10 cellular contexts compared by ENCODE assay signal in the genomic region with DNA sequence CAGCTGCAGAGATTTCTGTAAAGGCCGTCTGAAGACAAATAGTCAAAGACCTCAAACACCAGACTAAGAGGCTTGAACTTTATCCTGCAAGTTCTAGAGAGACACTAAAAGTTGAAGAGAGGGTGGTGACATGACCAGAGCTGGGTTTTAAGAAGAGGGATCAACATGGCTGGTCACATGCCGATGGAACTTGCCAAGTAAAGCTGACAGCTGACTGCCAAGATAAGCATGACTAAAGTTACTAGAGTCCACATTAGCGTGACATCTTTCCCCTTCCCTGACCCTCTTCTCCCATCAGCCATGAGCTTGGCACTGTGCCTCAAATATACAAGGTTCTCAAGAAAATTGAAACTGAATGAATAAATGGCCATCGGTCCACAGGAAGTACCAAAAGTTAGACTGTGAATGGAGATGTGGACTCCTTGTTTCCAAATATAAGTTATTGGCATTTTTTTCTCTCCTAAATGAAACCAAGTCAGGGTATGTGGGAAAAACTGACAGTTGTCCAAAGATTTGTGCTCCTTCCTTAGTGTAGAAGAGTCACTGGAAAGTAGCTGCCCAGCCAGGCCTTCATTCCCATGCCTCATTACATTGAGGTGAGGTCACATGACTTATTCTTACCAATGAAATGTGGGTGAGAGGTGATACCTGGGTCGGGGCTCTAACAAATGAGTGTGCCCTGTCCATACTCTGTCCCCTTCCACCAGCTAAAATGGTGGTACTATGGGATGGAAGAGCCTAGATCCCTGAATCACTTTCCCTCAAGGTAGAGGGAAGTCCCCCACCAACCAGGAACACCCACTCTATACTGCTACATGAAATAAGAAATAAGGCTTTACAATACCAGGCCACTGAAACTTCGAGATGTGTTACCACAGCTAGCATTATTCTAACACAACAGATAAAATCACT. TPM values are rescaled to one million over a fixed set of nuclear protein-coding genes. Genes with fewer than 3 reads are reported as not detected.
DNase-seq lines count a peak whose midpoint lies in the region; ATAC-seq and TF ChIP-seq lines count a peak whose summit lies in the region.
"Had no signal": no experiment of that assay in that cellular context is flagged by ENCODE, and none has a peak within 500 bp of the region (broad histone marks: within the 10 kb centered on the region; RNA-seq: fewer than 3 reads in every experiment).

No MANE protein-coding gene starts in this region.

- H3K4me3 ChIP-seq in dorsolateral prefrontal cortex (no peak overlapping the region), lung (no peak overlapping the region), tibial nerve (no peak overlapping the region)

- H3K27ac ChIP-seq in dorsolateral prefrontal cortex: peak overlapping the region in 41 of 59 donors; percentile 1 to 72 (median 48)
- peak overlapping the region; percentile 65 to 76 for H3K27ac ChIP-seq in lung (ENCODE audit: low read depth in 1 of 2, low read length in 1 of 2)
- H3K27ac ChIP-seq in tibial nerve: peak overlapping the region; percentile 48 to 89 (median 71)

- H3K4me1 ChIP-seq in lung (ENCODE audit: control insufficient read depth in 2 of 2, insufficient read depth in 2 of 2, low read length in 2 of 2) (peaks cover 23 to 49% of the 10 kb centered on the region in 2 donors), tibial nerve (peaks cover 0 to 82% (median 48%) of the 10 kb centered on the region in 4 donors)

- peaks cover 0 to 2% of the 10 kb centered on the region in 2 donors for H3K36me3 ChIP-seq in lung (ENCODE audit: control insufficient read depth in 2 of 2, insufficient read depth in 2 of 2, low read length in 2 of 2)
- no peaks in the 10 kb centered on the region for H3K36me3 ChIP-seq in tibial nerve

- no peak for TF ChIP-seq POLR2A in tibial nerve (IDR thresholded peaks at IDR 0.05)

- H3K9me3 ChIP-seq in lung (ENCODE audit: control insufficient read depth in 2 of 2, insufficient read depth in 1 of 2, low read length in 1 of 2): no peaks in the 10 kb centered on the region
- H3K9me3 ChIP-seq in tibial nerve: no peaks in the 10 kb centered on the region

- peaks cover 59% of the 10 kb centered on the region for H3K36me3 Mint-ChIP-seq in activated CD8-positive, alpha-beta T cell treated with anti-CD3 and anti-CD28 coated beads for 36 hours (ENCODE audit: low read depth)
- H3K36me3 Mint-ChIP-seq in activated CD8-positive, alpha-beta T cell treated with anti-CD3 and anti-CD28 coated beads, Interleukin-2, amount 10 ng/mL, durations not matched to agents 7 days and 5 days (ENCODE audit: low read depth): peaks cover 64% of the 10 kb centered on the region

- 63 to 86% methylated on average over 6 of the region's 6 CpGs for WGBS in lung, 2 donors
- 36 to 38% methylated on average over 6 of the region's 6 CpGs for WGBS in tibial nerve, 2 donors

- TF ChIP-seq EP300 in tibial nerve (IDR thresholded peaks at IDR 0.05): peak in 1 of 2 donors; percentile 68

- intact Hi-C loops in activated CD8-positive, alpha-beta T cell treated with anti-CD3 and anti-CD28 coated beads for 36 hours (cut with micrococcal nuclease): no loop called here
- intact Hi-C loops in dorsolateral prefrontal cortex (cut with DNase I): no loop called here

- CTCF ChIA-PET in activated CD8-positive, alpha-beta T cell treated with anti-CD3 and anti-CD28 coated beads for 36 hours (lab: Charles Lee): interaction anchor here (1.0 to 1.6 kb wide), 4 partner anchors 15 to 165 kb away, joined by 3 to 9 read pairs (median 4); no protein-coding TSS in a partner anchor
- CTCF ChIA-PET in activated CD8-positive, alpha-beta T cell treated with anti-CD3 and anti-CD28 coated beads, Interleukin-2, amount 10 ng/mL, durations not matched to agents 7 days and 5 days (lab: Charles Lee): interaction anchor here (0.8 to 4.9 kb wide), 6 partner anchors 12 to 81 kb away, joined by 3 to 30 read pairs (median 4); no protein-coding TSS in a partner anchor

- peaks cover 57% of the 10 kb centered on the region for H3K4me1 Mint-ChIP-seq in activated CD8-positive, alpha-beta T cell treated with anti-CD3 and anti-CD28 coated beads for 36 hours (ENCODE audit: low read depth)
- peaks cover 50% of the 10 kb centered on the region for H3K4me1 Mint-ChIP-seq in activated CD8-positive, alpha-beta T cell treated with anti-CD3 and anti-CD28 coated beads, Interleukin-2, amount 10 ng/mL, durations not matched to agents 7 days and 5 days (ENCODE audit: low read depth)

- ATAC-seq in activated CD8-positive, alpha-beta T cell treated with anti-CD3 and anti-CD28 coated beads for 36 hours: peak; percentile 28
- no peak for ATAC-seq in activated CD8-positive, alpha-beta T cell treated with anti-CD3 and anti-CD28 coated beads, Interleukin-2, amount 10 ng/mL, durations not matched to agents 7 days and 5 days
- no peak for ATAC-seq in lung (ENCODE audit: insufficient read depth, low FRiP score)
- ATAC-seq in HG03196 (IDR thresholded peaks at IDR 0.05; ENCODE audit: unreplicated experiment): no peak
- no peak for ATAC-seq in HG03378 (IDR thresholded peaks at IDR 0.05; ENCODE audit: unreplicated experiment)

- POLR2A ChIA-PET in activated CD8-positive, alpha-beta T cell treated with anti-CD3 and anti-CD28 coated beads for 36 hours (lab: Charles Lee): interaction anchor here (0.6 kb wide), 1 partner anchor 41 kb away, joined by 3 read pairs; no protein-coding TSS in a partner anchor
- POLR2A ChIA-PET in activated CD8-positive, alpha-beta T cell treated with anti-CD3 and anti-CD28 coated beads, Interleukin-2, amount 10 ng/mL, durations not matched to agents 7 days and 5 days (lab: Charles Lee): interaction anchor here (0.9 to 1.0 kb wide), 2 partner anchors 12 to 18 kb away, joined by 3 to 4 read pairs; no protein-coding TSS in a partner anchor

- H3K27ac Mint-ChIP-seq in activated CD8-positive, alpha-beta T cell treated with anti-CD3 and anti-CD28 coated beads for 36 hours: peak overlapping the region; percentile 17
- no peak overlapping the region for H3K27ac Mint-ChIP-seq in activated CD8-positive, alpha-beta T cell treated with anti-CD3 and anti-CD28 coated beads, Interleukin-2, amount 10 ng/mL, durations not matched to agents 7 days and 5 days

- no peak for TF ChIP-seq CTCF in activated CD8-positive, alpha-beta T cell treated with anti-CD3 and anti-CD28 coated beads for 36 hours (IDR thresholded peaks at IDR 0.05)
- TF ChIP-seq CTCF in dorsolateral prefrontal cortex (IDR thresholded peaks at IDR 0.05 in 54 of 56, conservative IDR thresholded peaks at IDR 0.05 in 2 of 56; ENCODE audit: low read depth in 1 of 56, partially characterized antibody in 56 of 56) (no peak), lung (IDR thresholded peaks at IDR 0.05; ENCODE audit: control extremely low read depth, extremely low read depth) (no peak), tibial nerve (IDR thresholded peaks at IDR 0.05) (no peak)

- H3K27me3 ChIP-seq in dorsolateral prefrontal cortex (no peaks in the 10 kb centered on the region), lung (ENCODE audit: control insufficient read depth, insufficient read depth) (no peaks in the 10 kb centered on the region), tibial nerve (no peaks in the 10 kb centered on the region)

- H3K27me3 Mint-ChIP-seq in activated CD8-positive, alpha-beta T cell treated with anti-CD3 and anti-CD28 coated beads for 36 hours: no peaks in the 10 kb centered on the region
- H3K27me3 Mint-ChIP-seq in activated CD8-positive, alpha-beta T cell treated with anti-CD3 and anti-CD28 coated beads, Interleukin-2, amount 10 ng/mL, durations not matched to agents 7 days and 5 days (ENCODE audit: low read depth): no peaks in the 10 kb centered on the region

- no peak for DNase-seq in activated CD8-positive, alpha-beta T cell treated with anti-CD3 and anti-CD28 coated beads for 36 hours
- no peak for DNase-seq in activated CD8-positive, alpha-beta T cell treated with anti-CD3 and anti-CD28 coated beads, Interleukin-2, amount 10 ng/mL, durations not matched to agents 7 days and 5 days
- DNase-seq in dorsolateral prefrontal cortex: no peak
- DNase-seq in lung (ENCODE audit: low spot score): no peak
- peak; percentile 38 to 75 for DNase-seq in tibial nerve (ENCODE audit: low spot score in 2 of 2)
- no peak for DNase-seq in MV-4-11 (lab: John Stamatoyannopoulos, UW)
- DNase-seq: activated CD8-positive, alpha-beta memory T cell treated with anti-CD3 and anti-CD28 coated beads, Interleukin-2, amount 50 U/mL, for 4 hours; NCI-H1436 treated with DMSO at 0.1 percent for 48 hours had no signal

- H3K4me3 Mint-ChIP-seq in activated CD8-positive, alpha-beta T cell treated with anti-CD3 and anti-CD28 coated beads for 36 hours: no peak overlapping the region
- no peak overlapping the region for H3K4me3 Mint-ChIP-seq in activated CD8-positive, alpha-beta T cell treated with anti-CD3 and anti-CD28 coated beads, Interleukin-2, amount 10 ng/mL, durations not matched to agents 7 days and 5 days

- no peaks in the 10 kb centered on the region for H3K9me3 Mint-ChIP-seq in activated CD8-positive, alpha-beta T cell treated with anti-CD3 and anti-CD28 coated beads for 36 hours
- H3K9me3 Mint-ChIP-seq in activated CD8-positive, alpha-beta T cell treated with anti-CD3 and anti-CD28 coated beads, Interleukin-2, amount 10 ng/mL, durations not matched to agents 7 days and 5 days (ENCODE audit: insufficient read depth): no peaks in the 10 kb centered on the region

RNA-seq across cellular contexts. Expression of a gene that starts 24.4 kb away (rescaled TPM):
- total RNA-seq in activated CD8-positive, alpha-beta T cell treated with anti-CD3 and anti-CD28 coated beads for 36 hours: 10 to 100 TPM; 96.5 to 97.0 TPM
- total RNA-seq in activated CD8-positive, alpha-beta T cell treated with anti-CD3 and anti-CD28 coated beads, Interleukin-2, amount 10 ng/mL, durations not matched to agents 7 days and 5 days: 100 to 1,000 TPM; 102 to 106 TPM
- total RNA-seq in dorsolateral prefrontal cortex (10 to 100 TPM; 42.7 to 96.7 (median 63.5) TPM), lung (100 to 1,000 TPM in 1 of 2 donors, 10 to 100 TPM in 1; 52.4 to 129 TPM), tibial nerve (10 to 100 TPM; 41.0 to 99.3 (median 62.4) TPM)
- polyA plus RNA-seq in lung: 10 to 100 TPM; 16.5 to 44.4 TPM

Comparison
In these comparisons a context has a peak if more than half of its experiments do, and no peak if none do; other contexts are left out.
1. DNase-seq: peak in tibial nerve (2 of 2); none in activated CD8-positive, alpha-beta T cell treated with anti-CD3 and anti-CD28 coated beads for 36 hours (single experiment), activated CD8-positive, alpha-beta T cell treated with anti-CD3 and anti-CD28 coated beads, Interleukin-2, amount 10 ng/mL, durations not matched to agents 7 days and 5 days (single experiment), dorsolateral prefrontal cortex (0 of 10), lung (single experiment) and MV-4-11 (single experiment).
2. Peak in every context shown above with its lines, with median percentiles within 50 percentile points of each other: H3K27ac ChIP-seq.